Comparison of ENCODE assay signal across 1 cellular context in the genomic region with DNA sequence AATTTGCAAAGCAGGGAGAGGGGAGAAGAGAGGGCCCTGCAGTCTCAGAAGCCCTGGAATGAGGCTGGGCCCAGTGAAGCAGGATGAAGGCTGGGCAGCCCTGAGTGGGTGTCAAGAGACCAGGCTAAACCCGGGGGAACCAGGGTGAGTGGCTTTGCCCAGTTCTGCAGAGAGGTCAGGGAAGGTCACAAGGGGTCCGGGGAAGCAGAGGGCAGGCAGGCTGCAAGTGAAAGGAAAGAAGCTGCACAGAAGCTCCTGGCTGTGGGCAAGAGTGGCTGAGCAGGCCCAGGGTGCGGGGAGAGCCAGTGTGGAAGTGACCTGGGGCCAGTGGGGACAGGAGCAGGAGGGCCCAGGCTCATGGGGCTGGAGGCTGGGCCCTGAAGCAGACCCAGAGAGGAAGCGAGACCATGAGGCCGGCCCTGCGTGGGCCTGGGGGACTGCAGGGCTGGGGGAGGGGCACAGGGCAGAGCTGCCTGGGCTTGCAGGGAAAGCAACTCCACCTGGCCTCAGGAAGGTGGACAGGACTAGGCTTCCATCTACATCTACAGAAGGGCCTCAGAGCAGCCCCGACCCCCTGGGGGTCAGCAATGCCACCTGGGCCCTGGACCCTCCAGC.
TF ChIP-seq lines count a peak whose summit lies in the region.

No MANE protein-coding gene starts in this region.

TF ChIP-seq in HepG2, 621 proteins besides CTCF, POLR2A, EP300 and RAD21 (continues in another document):
- TF ChIP-seq SOX6 (IDR thresholded peaks at IDR 0.05) (no peak), SOX6 (CRISPR knock-in tag; IDR thresholded peaks at IDR 0.05) (0 out of 2 replicates have a peak, but pooled peaks have one; percentile 5), ZNF274 (CRISPR knock-in tag; IDR thresholded peaks at IDR 0.05) (no peak), ZNF549 (CRISPR knock-in tag; IDR thresholded peaks at IDR 0.05) (no peak), ZNF337 (CRISPR knock-in tag; IDR thresholded peaks at IDR 0.05; ENCODE audit: borderline replicate concordance, low read depth) (no peak), GABPA (IDR thresholded peaks at IDR 0.05; ENCODE audit: low read depth, low read length) (no peak), GABPA (CRISPR knock-in tag; IDR thresholded peaks at IDR 0.05; ENCODE audit: low read depth) (no peak), AKAP8 (CRISPR knock-in tag; IDR thresholded peaks at IDR 0.05) (no peak), RFXAP (CRISPR knock-in tag; IDR thresholded peaks at IDR 0.05; ENCODE audit: borderline replicate concordance) (no peak), HNRNPUL1 (IDR thresholded peaks at IDR 0.05; ENCODE audit: low read depth, low read length) (no peak), RELA (CRISPR knock-in tag; IDR thresholded peaks at IDR 0.05) (no peak), DPF2 (CRISPR knock-in tag; IDR thresholded peaks at IDR 0.05; ENCODE audit: borderline replicate concordance, low read depth) (no peak), HDAC6 (IDR thresholded peaks at IDR 0.05; ENCODE audit: low read depth, low read length) (no peak), ATM (IDR thresholded peaks at IDR 0.05; ENCODE audit: borderline replicate concordance) (no peak), ZNF260 (CRISPR knock-in tag; IDR thresholded peaks at IDR 0.05; ENCODE audit: borderline replicate concordance, low read depth) (no peak), SCMH1 (CRISPR knock-in tag; IDR thresholded peaks at IDR 0.05; ENCODE audit: borderline replicate concordance) (no peak), HOXA5 (CRISPR knock-in tag; IDR thresholded peaks at IDR 0.05) (no peak), SNRNP70 (IDR thresholded peaks at IDR 0.05; ENCODE audit: low read depth, low read length) (no peak), HES4 (CRISPR knock-in tag; IDR thresholded peaks at IDR 0.05; ENCODE audit: borderline replicate concordance) (peak; percentile 50; the same call in 1 of the 2 replicates), ZNF354B (CRISPR knock-in tag; IDR thresholded peaks at IDR 0.05) (no peak)
- TF ChIP-seq, protein P1, sequence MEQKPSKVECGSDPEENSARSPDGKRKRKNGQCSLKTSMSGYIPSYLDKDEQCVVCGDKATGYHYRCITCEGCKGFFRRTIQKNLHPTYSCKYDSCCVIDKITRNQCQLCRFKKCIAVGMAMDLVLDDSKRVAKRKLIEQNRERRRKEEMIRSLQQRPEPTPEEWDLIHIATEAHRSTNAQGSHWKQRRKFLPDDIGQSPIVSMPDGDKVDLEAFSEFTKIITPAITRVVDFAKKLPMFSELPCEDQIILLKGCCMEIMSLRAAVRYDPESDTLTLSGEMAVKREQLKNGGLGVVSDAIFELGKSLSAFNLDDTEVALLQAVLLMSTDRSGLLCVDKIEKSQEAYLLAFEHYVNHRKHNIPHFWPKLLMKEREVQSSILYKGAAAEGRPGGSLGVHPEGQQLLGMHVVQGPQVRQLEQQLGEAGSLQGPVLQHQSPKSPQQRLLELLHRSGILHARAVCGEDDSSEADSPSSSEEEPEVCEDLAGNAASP (CRISPR knock-in tag; IDR thresholded peaks at IDR 0.05; ENCODE audit: borderline replicate concordance) = no peak
- TF ChIP-seq, protein P2, sequence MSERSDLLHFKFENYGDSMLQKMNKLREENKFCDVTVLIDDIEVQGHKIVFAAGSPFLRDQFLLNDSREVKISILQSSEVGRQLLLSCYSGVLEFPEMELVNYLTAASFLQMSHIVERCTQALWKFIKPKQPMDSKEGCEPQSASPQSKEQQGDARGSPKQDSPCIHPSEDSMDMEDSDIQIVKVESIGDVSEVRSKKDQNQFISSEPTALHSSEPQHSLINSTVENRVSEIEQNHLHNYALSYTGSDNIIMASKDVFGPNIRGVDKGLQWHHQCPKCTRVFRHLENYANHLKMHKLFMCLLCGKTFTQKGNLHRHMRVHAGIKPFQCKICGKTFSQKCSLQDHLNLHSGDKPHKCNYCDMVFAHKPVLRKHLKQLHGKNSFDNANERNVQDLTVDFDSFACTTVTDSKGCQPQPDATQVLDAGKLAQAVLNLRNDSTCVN (CRISPR knock-in tag; IDR thresholded peaks at IDR 0.05; ENCODE audit: borderline replicate concordance) = no peak
- TF ChIP-seq, protein P3, sequence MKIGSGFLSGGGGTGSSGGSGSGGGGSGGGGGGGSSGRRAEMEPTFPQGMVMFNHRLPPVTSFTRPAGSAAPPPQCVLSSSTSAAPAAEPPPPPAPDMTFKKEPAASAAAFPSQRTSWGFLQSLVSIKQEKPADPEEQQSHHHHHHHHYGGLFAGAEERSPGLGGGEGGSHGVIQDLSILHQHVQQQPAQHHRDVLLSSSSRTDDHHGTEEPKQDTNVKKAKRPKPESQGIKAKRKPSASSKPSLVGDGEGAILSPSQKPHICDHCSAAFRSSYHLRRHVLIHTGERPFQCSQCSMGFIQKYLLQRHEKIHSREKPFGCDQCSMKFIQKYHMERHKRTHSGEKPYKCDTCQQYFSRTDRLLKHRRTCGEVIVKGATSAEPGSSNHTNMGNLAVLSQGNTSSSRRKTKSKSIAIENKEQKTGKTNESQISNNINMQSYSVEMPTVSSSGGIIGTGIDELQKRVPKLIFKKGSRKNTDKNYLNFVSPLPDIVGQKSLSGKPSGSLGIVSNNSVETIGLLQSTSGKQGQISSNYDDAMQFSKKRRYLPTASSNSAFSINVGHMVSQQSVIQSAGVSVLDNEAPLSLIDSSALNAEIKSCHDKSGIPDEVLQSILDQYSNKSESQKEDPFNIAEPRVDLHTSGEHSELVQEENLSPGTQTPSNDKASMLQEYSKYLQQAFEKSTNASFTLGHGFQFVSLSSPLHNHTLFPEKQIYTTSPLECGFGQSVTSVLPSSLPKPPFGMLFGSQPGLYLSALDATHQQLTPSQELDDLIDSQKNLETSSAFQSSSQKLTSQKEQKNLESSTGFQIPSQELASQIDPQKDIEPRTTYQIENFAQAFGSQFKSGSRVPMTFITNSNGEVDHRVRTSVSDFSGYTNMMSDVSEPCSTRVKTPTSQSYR (CRISPR knock-in tag; IDR thresholded peaks at IDR 0.05; ENCODE audit: borderline replicate concordance) = peak; percentile 57; the same call in 1 of the 2 replicates
- TF ChIP-seq, protein P4, sequence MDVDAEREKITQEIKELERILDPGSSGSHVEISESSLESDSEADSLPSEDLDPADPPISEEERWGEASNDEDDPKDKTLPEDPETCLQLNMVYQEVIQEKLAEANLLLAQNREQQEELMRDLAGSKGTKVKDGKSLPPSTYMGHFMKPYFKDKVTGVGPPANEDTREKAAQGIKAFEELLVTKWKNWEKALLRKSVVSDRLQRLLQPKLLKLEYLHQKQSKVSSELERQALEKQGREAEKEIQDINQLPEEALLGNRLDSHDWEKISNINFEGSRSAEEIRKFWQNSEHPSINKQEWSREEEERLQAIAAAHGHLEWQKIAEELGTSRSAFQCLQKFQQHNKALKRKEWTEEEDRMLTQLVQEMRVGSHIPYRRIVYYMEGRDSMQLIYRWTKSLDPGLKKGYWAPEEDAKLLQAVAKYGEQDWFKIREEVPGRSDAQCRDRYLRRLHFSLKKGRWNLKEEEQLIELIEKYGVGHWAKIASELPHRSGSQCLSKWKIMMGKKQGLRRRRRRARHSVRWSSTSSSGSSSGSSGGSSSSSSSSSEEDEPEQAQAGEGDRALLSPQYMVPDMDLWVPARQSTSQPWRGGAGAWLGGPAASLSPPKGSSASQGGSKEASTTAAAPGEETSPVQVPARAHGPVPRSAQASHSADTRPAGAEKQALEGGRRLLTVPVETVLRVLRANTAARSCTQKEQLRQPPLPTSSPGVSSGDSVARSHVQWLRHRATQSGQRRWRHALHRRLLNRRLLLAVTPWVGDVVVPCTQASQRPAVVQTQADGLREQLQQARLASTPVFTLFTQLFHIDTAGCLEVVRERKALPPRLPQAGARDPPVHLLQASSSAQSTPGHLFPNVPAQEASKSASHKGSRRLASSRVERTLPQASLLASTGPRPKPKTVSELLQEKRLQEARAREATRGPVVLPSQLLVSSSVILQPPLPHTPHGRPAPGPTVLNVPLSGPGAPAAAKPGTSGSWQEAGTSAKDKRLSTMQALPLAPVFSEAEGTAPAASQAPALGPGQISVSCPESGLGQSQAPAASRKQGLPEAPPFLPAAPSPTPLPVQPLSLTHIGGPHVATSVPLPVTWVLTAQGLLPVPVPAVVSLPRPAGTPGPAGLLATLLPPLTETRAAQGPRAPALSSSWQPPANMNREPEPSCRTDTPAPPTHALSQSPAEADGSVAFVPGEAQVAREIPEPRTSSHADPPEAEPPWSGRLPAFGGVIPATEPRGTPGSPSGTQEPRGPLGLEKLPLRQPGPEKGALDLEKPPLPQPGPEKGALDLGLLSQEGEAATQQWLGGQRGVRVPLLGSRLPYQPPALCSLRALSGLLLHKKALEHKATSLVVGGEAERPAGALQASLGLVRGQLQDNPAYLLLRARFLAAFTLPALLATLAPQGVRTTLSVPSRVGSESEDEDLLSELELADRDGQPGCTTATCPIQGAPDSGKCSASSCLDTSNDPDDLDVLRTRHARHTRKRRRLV (CRISPR knock-in tag; IDR thresholded peaks at IDR 0.05) = no peak
- TF ChIP-seq, protein P5, sequence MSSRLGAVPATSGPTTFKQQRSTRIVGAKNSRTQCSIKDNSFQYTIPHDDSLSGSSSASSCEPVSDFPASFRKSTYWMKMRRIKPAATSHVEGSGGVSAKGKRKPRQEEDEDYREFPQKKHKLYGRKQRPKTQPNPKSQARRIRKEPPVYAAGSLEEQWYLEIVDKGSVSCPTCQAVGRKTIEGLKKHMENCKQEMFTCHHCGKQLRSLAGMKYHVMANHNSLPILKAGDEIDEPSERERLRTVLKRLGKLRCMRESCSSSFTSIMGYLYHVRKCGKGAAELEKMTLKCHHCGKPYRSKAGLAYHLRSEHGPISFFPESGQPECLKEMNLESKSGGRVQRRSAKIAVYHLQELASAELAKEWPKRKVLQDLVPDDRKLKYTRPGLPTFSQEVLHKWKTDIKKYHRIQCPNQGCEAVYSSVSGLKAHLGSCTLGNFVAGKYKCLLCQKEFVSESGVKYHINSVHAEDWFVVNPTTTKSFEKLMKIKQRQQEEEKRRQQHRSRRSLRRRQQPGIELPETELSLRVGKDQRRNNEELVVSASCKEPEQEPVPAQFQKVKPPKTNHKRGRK (CRISPR knock-in tag; IDR thresholded peaks at IDR 0.05) = no peak
- TF ChIP-seq, protein P6, sequence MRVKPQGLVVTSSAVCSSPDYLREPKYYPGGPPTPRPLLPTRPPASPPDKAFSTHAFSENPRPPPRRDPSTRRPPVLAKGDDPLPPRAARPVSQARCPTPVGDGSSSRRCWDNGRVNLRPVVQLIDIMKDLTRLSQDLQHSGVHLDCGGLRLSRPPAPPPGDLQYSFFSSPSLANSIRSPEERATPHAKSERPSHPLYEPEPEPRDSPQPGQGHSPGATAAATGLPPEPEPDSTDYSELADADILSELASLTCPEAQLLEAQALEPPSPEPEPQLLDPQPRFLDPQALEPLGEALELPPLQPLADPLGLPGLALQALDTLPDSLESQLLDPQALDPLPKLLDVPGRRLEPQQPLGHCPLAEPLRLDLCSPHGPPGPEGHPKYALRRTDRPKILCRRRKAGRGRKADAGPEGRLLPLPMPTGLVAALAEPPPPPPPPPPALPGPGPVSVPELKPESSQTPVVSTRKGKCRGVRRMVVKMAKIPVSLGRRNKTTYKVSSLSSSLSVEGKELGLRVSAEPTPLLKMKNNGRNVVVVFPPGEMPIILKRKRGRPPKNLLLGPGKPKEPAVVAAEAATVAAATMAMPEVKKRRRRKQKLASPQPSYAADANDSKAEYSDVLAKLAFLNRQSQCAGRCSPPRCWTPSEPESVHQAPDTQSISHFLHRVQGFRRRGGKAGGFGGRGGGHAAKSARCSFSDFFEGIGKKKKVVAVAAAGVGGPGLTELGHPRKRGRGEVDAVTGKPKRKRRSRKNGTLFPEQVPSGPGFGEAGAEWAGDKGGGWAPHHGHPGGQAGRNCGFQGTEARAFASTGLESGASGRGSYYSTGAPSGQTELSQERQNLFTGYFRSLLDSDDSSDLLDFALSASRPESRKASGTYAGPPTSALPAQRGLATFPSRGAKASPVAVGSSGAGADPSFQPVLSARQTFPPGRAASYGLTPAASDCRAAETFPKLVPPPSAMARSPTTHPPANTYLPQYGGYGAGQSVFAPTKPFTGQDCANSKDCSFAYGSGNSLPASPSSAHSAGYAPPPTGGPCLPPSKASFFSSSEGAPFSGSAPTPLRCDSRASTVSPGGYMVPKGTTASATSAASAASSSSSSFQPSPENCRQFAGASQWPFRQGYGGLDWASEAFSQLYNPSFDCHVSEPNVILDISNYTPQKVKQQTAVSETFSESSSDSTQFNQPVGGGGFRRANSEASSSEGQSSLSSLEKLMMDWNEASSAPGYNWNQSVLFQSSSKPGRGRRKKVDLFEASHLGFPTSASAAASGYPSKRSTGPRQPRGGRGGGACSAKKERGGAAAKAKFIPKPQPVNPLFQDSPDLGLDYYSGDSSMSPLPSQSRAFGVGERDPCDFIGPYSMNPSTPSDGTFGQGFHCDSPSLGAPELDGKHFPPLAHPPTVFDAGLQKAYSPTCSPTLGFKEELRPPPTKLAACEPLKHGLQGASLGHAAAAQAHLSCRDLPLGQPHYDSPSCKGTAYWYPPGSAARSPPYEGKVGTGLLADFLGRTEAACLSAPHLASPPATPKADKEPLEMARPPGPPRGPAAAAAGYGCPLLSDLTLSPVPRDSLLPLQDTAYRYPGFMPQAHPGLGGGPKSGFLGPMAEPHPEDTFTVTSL (CRISPR knock-in tag; IDR thresholded peaks at IDR 0.05; ENCODE audit: borderline replicate concordance) = no peak
- TF ChIP-seq, protein P7, sequence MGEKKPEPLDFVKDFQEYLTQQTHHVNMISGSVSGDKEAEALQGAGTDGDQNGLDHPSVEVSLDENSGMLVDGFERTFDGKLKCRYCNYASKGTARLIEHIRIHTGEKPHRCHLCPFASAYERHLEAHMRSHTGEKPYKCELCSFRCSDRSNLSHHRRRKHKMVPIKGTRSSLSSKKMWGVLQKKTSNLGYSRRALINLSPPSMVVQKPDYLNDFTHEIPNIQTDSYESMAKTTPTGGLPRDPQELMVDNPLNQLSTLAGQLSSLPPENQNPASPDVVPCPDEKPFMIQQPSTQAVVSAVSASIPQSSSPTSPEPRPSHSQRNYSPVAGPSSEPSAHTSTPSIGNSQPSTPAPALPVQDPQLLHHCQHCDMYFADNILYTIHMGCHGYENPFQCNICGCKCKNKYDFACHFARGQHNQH (CRISPR knock-in tag; IDR thresholded peaks at IDR 0.05) = 0 out of 2 replicates have a peak, but pooled peaks have one; percentile 11
